Comparison of ENCODE assay signal across 8 cellular contexts in genomic region chr22:43505423-43505822, GRCh38.
"Had no signal": no experiment of that assay in that cellular context is flagged by ENCODE, and none has a peak within 500 bp of the region (broad histone marks: within the 10 kb centered on the region; RNA-seq: fewer than 3 reads in every experiment).

No MANE protein-coding gene starts in this region.

- H3K9me3 Mint-ChIP-seq: IgD-negative memory B cell had no signal

- H3K27ac Mint-ChIP-seq: HFFc6, IgD-negative memory B cell had no signal

- H3K4me1 Mint-ChIP-seq: IgD-negative memory B cell had no signal

- H3K4me1 ChIP-seq: HAP-1 had no signal

- H3K4me3 ChIP-seq: GM23248, HAP-1 had no signal

- H3K4me3 Mint-ChIP-seq: HFFc6, IgD-negative memory B cell had no signal

- H3K9me3 ChIP-seq: HAP-1 had no signal

- H3K36me3 Mint-ChIP-seq: IgD-negative memory B cell had no signal

- H2AFZ ChIP-seq: GM23248 had no signal

- H3K27ac ChIP-seq: GM23248, HL-60 had no signal

- ATAC-seq: HCT116, HepG2 had no signal

- H3K36me3 ChIP-seq: HAP-1 had no signal

- H3K27me3 Mint-ChIP-seq: IgD-negative memory B cell had no signal

- DNase-seq: GM23248, GOT3, HFFc6 had no signal
